Comparison of ENCODE assay signal across 21 cellular contexts in genomic region chr2:237179161-237179560, GRCh38.
DNase-seq lines count a peak whose midpoint lies in the region; ATAC-seq and TF ChIP-seq lines count a peak whose summit lies in the region.
"Had no signal": no experiment of that assay in that cellular context is flagged by ENCODE, and none has a peak within 500 bp of the region (broad histone marks: within the 10 kb centered on the region; RNA-seq: fewer than 3 reads in every experiment).

No MANE protein-coding gene starts in this region.

- H3K9me3 Mint-ChIP-seq in activated CD4-positive, alpha-beta T cell treated with anti-CD3 and anti-CD28 coated beads, Interleukin-2, amount 10 ng/mL, durations not matched to agents 24 days and 14 days, result peaks cover 7% of the 10 kb centered on the region
- peaks cover 0 to 6% (median 2%) of the 10 kb centered on the region in 7 donors for H3K9me3 Mint-ChIP-seq in CD14-positive monocyte

- intact Hi-C loops in activated CD4-positive, alpha-beta T cell treated with anti-CD3 and anti-CD28 coated beads, Interleukin-2, amount 10 ng/mL, durations not matched to agents 24 days and 14 days (cut with micrococcal nuclease), result no loop called here
- intact Hi-C loops in CD14-positive monocyte (cut with micrococcal nuclease), result no loop called here

- peak overlapping the region; percentile 50 to 71 for H3K18ac ChIP-seq in mesenchymal stem cell (ENCODE audit: low read depth in 1 of 2, low read length in 2 of 2)

- ATAC-seq in GM19324 (IDR thresholded peaks at IDR 0.05; ENCODE audit: low FRiP score, unreplicated experiment), result no peak
- ATAC-seq: HCT116, K562 had no signal

- H3K27me3 Mint-ChIP-seq in activated CD4-positive, alpha-beta T cell treated with anti-CD3 and anti-CD28 coated beads, Interleukin-2, amount 10 ng/mL, durations not matched to agents 24 days and 14 days, result peaks cover 12% of the 10 kb centered on the region
- peaks cover 4 to 14% (median 14%) of the 10 kb centered on the region in 3 donors for H3K27me3 Mint-ChIP-seq in CD14-positive monocyte (ENCODE audit: low read depth in 3 of 3)

- H3K4me3 Mint-ChIP-seq in activated CD4-positive, alpha-beta T cell treated with anti-CD3 and anti-CD28 coated beads, Interleukin-2, amount 10 ng/mL, durations not matched to agents 24 days and 14 days, result no peak overlapping the region
- no peak overlapping the region for H3K4me3 Mint-ChIP-seq in CD14-positive monocyte

- H3K4me3 ChIP-seq in mesenchymal stem cell (ENCODE audit: insufficient read depth in 1 of 2, low read depth in 1 of 2, low read length in 2 of 2) (no peak overlapping the region), smooth muscle cell (no peak overlapping the region)
- H3K4me3 ChIP-seq: K562 had no signal

- H3K27ac ChIP-seq in mesenchymal stem cell (ENCODE audit: low read length, poor library complexity, severe bottlenecking) (no peak overlapping the region), smooth muscle cell (ENCODE audit: low read depth) (peak overlapping the region; percentile 91)
- H3K27ac ChIP-seq: 22Rv1, C4-2B had no signal

- H2AFZ ChIP-seq in mesenchymal stem cell (ENCODE audit: low read depth, low read length) (no peak overlapping the region), smooth muscle cell (ENCODE audit: low read depth) (no peak overlapping the region)

- no peak overlapping the region for H4K91ac ChIP-seq in mesenchymal stem cell (ENCODE audit: low read length)

- no peaks in the 10 kb centered on the region for H3K4me1 Mint-ChIP-seq in activated CD4-positive, alpha-beta T cell treated with anti-CD3 and anti-CD28 coated beads, Interleukin-2, amount 10 ng/mL, durations not matched to agents 24 days and 14 days
- no peaks in the 10 kb centered on the region for H3K4me1 Mint-ChIP-seq in CD14-positive monocyte

- peaks cover 42% of the 10 kb centered on the region for H3F3A ChIP-seq in smooth muscle cell (ENCODE audit: low read depth)

- H3K79me1 ChIP-seq in mesenchymal stem cell (replicated peaks; ENCODE audit: low read length, poor library complexity, severe bottlenecking), result no peaks in the 10 kb centered on the region

- TF ChIP-seq CTCF in smooth muscle cell (IDR thresholded peaks at IDR 0.05; ENCODE audit: borderline replicate concordance, insufficient read depth, poor library complexity, severe bottlenecking) (no peak), CD14-positive monocyte (IDR thresholded peaks at IDR 0.05) (no peak)

- peak overlapping the region in 1 of 2 experiments; percentile 88 for H3K4ac ChIP-seq in mesenchymal stem cell (ENCODE audit: low read depth in 1 of 2, low read length in 2 of 2)

- no peaks in the 10 kb centered on the region for H3K36me3 Mint-ChIP-seq in activated CD4-positive, alpha-beta T cell treated with anti-CD3 and anti-CD28 coated beads, Interleukin-2, amount 10 ng/mL, durations not matched to agents 24 days and 14 days (ENCODE audit: low read depth)
- no peaks in the 10 kb centered on the region for H3K36me3 Mint-ChIP-seq in CD14-positive monocyte

- H2AK5ac ChIP-seq in mesenchymal stem cell (ENCODE audit: low read length, severe bottlenecking), result no peak overlapping the region

- peaks cover 19% of the 10 kb centered on the region for H3K79me2 ChIP-seq in smooth muscle cell (ENCODE audit: low read depth)

- no peak overlapping the region for H3K14ac ChIP-seq in mesenchymal stem cell (ENCODE audit: low read length in 2 of 2)

- H2BK12ac ChIP-seq in mesenchymal stem cell (ENCODE audit: low read length in 2 of 2), result no peak overlapping the region

- H3K36me3 ChIP-seq in mesenchymal stem cell (ENCODE audit: control insufficient read depth in 1 of 2, insufficient read depth in 2 of 2, low read depth in 1 of 2, low read length in 2 of 2) (no peaks in the 10 kb centered on the region), smooth muscle cell (ENCODE audit: low read depth) (peaks cover 5% of the 10 kb centered on the region)

- H2BK15ac ChIP-seq in mesenchymal stem cell (ENCODE audit: low read depth, poor library complexity, severe bottlenecking), result no peak overlapping the region

- H3K4me2 ChIP-seq in mesenchymal stem cell (ENCODE audit: low read length, poor library complexity, severe bottlenecking) (no peak overlapping the region), smooth muscle cell (peak overlapping the region; percentile 30)

- H4K8ac ChIP-seq in mesenchymal stem cell (ENCODE audit: low read length), result no peak overlapping the region

- H3K9ac ChIP-seq in mesenchymal stem cell (ENCODE audit: low read length), result no peak overlapping the region
- H3K9ac ChIP-seq in smooth muscle cell (ENCODE audit: low read depth), result no peak overlapping the region

- peaks cover 3% of the 10 kb centered on the region for H3K9me3 ChIP-seq in mesenchymal stem cell (ENCODE audit: control insufficient read depth, low read length)
- peaks cover 4% of the 10 kb centered on the region for H3K9me3 ChIP-seq in smooth muscle cell (replicated peaks; ENCODE audit: low read depth)

- H3K4me1 ChIP-seq in mesenchymal stem cell (ENCODE audit: control insufficient read depth, insufficient read depth, low read depth, low read length) (peaks cover 14% of the 10 kb centered on the region), smooth muscle cell (ENCODE audit: low read depth) (peaks cover 3% of the 10 kb centered on the region)

- H2BK120ac ChIP-seq in mesenchymal stem cell (ENCODE audit: low read depth, low read length), result no peak overlapping the region

- 74% methylated on average over 4 of the region's 5 CpGs for WGBS in mesenchymal stem cell
- WGBS in smooth muscle cell (ENCODE audit: low lambda C conversion rate), result 96% methylated on average over 5 of the region's 5 CpGs

- no peaks in the 10 kb centered on the region for H3K27me3 ChIP-seq in mesenchymal stem cell (ENCODE audit: control insufficient read depth in 1 of 2, insufficient read depth in 1 of 2, low read length in 2 of 2)
- H3K27me3 ChIP-seq in smooth muscle cell (ENCODE audit: low read depth), result no peaks in the 10 kb centered on the region

- no peak overlapping the region for H2BK5ac ChIP-seq in mesenchymal stem cell (ENCODE audit: low read depth, low read length, poor library complexity, severe bottlenecking)

- peak; percentile 27 for DNase-seq in activated CD4-positive, alpha-beta T cell treated with anti-CD3 and anti-CD28 coated beads, Interleukin-2, amount 10 ng/mL, durations not matched to agents 24 days and 14 days
- no peak for DNase-seq in activated CD4-positive, alpha-beta T cell treated with anti-CD3 and anti-CD28 coated beads, Interleukin-2, amount 50 U/mL, for 48 hours
- DNase-seq in amniotic epithelial cell (ENCODE audit: low read depth), result peak; percentile 20
- no peak for DNase-seq in mesenchymal stem cell
- no peak for DNase-seq in smooth muscle cell (lab: John Stamatoyannopoulos, UW; ENCODE audit: unreplicated experiment)
- DNase-seq in CD14-positive monocyte (ENCODE audit: low spot score), result no peak
- DNase-seq in stimulated activated CD4-positive, alpha-beta T cell treated with anti-CD3 and anti-CD28 coated beads, Interleukin-15, amount 100 ng/mL, for 24 hours, result no peak
- DNase-seq: GDM1, GOT3, MM.1S, NCI-H1048, NCI-H1417 treated with DMSO at 0.1 percent for 48 hours, NCI-H187, NCI-H446 treated with DMSO at 0.1 percent for 48 hours, NCI-H748 treated with DMSO at 0.1 percent for 48 hours, SIG-M5 had no signal

- H4K20me1 ChIP-seq in smooth muscle cell (ENCODE audit: low read depth), result no peaks in the 10 kb centered on the region

- H3K27ac Mint-ChIP-seq in activated CD4-positive, alpha-beta T cell treated with anti-CD3 and anti-CD28 coated beads, Interleukin-2, amount 10 ng/mL, durations not matched to agents 24 days and 14 days, result no peak overlapping the region
- H3K27ac Mint-ChIP-seq in CD14-positive monocyte, result no peak overlapping the region

- H3K23ac ChIP-seq in mesenchymal stem cell (ENCODE audit: low read length in 2 of 2), result no peak overlapping the region

Comparison
In these comparisons a context has a peak if more than half of its experiments do, and no peak if none do; other contexts are left out.
1. DNase-seq: peak in activated CD4-positive, alpha-beta T cell treated with anti-CD3 and anti-CD28 coated beads, Interleukin-2, amount 10 ng/mL, durations not matched to agents 24 days and 14 days (single experiment) and amniotic epithelial cell (single experiment); none in activated CD4-positive, alpha-beta T cell treated with anti-CD3 and anti-CD28 coated beads, Interleukin-2, amount 50 U/mL, for 48 hours (0 of 2), mesenchymal stem cell (single experiment), smooth muscle cell (single experiment), CD14-positive monocyte (single experiment) and stimulated activated CD4-positive, alpha-beta T cell treated with anti-CD3 and anti-CD28 coated beads, Interleukin-15, amount 100 ng/mL, for 24 hours (single experiment).